1 cellular context compared by ENCODE assay signal in genomic region chr19:6101291-6101690, GRCh38.
TF ChIP-seq lines count a peak whose summit lies in the region.

No MANE protein-coding gene starts in this region.

TF ChIP-seq in IMR-90, 13 proteins besides CTCF, POLR2A, EP300 and RAD21 (continued from another document):
- TF ChIP-seq CHD1 (IDR thresholded peaks at IDR 0.05; ENCODE audit: low read depth, low read length), result no peak
- TF ChIP-seq ELK1 (IDR thresholded peaks at IDR 0.05; ENCODE audit: borderline replicate concordance, low read depth, low read length), result no peak
- TF ChIP-seq BHLHE40 (IDR thresholded peaks at IDR 0.05; ENCODE audit: low read depth, low read length), result no peak
- TF ChIP-seq FOS (IDR thresholded peaks at IDR 0.05; ENCODE audit: low read depth, low read length), result no peak
